Comparison of ENCODE assay signal across 1 cellular context in genomic region chr10:28732091-28732490, GRCh38.
TF ChIP-seq lines count a peak whose summit lies in the region.

No MANE protein-coding gene starts in this region.

TF ChIP-seq in K562, 482 proteins besides CTCF, POLR2A, EP300 and RAD21 (continued from another document):
- TF ChIP-seq MGA (IDR thresholded peaks at IDR 0.05) (no peak), SIX5 (IDR thresholded peaks at IDR 0.05; ENCODE audit: borderline replicate concordance in 1 of 2, insufficient read depth in 1 of 2, low read depth in 1 of 2, low read length in 2 of 2) (no peak), TFAM (CRISPR knock-in tag; conservative IDR thresholded peaks at IDR 0.05) (no peak), ATF2 (CRISPR knock-in tag; IDR thresholded peaks at IDR 0.05) (no peak), HSF4 (CRISPR knock-in tag; IDR thresholded peaks at IDR 0.05; ENCODE audit: borderline replicate concordance) (no peak), HDAC1 (IDR thresholded peaks at IDR 0.05) (peak in 1 of 2 experiments; percentile 15; a peak in 1 of 4 replicates), TCF15 (CRISPR knock-in tag; IDR thresholded peaks at IDR 0.05) (no peak), MCM5 (IDR thresholded peaks at IDR 0.05; ENCODE audit: low read depth) (no peak), KDM2B (CRISPR knock-in tag; IDR thresholded peaks at IDR 0.05) (no peak), ZNF165 (CRISPR knock-in tag; IDR thresholded peaks at IDR 0.05; ENCODE audit: borderline replicate concordance) (no peak), HDAC2 (IDR thresholded peaks at IDR 0.05) (no peak), MTF1 (CRISPR knock-in tag; IDR thresholded peaks at IDR 0.05; ENCODE audit: borderline replicate concordance) (no peak), CBX1 (IDR thresholded peaks at IDR 0.05; ENCODE audit: low read depth) (no peak), SAP30 (IDR thresholded peaks at IDR 0.05; ENCODE audit: borderline replicate concordance, insufficient read depth, low read depth, low read length, poor library complexity, severe bottlenecking) (no peak), PPARD (CRISPR knock-in tag; IDR thresholded peaks at IDR 0.05) (no peak), ATF3 (IDR thresholded peaks at IDR 0.05) (no peak), ATF3 (CRISPR knock-in tag; conservative IDR thresholded peaks at IDR 0.05) (no peak), ZNF41 (CRISPR knock-in tag; conservative IDR thresholded peaks at IDR 0.05) (no peak), GATAD2B (IDR thresholded peaks at IDR 0.05; ENCODE audit: borderline replicate concordance) (no peak), MAFK (IDR thresholded peaks at IDR 0.05; ENCODE audit: low read length) (no peak), CTBP1 (IDR thresholded peaks at IDR 0.05; ENCODE audit: borderline replicate concordance) (0 out of 2 replicates have a peak, but pooled peaks have one; percentile 12), L3MBTL2 (IDR thresholded peaks at IDR 0.05) (no peak), ARNT (IDR thresholded peaks at IDR 0.05) (no peak), HOMEZ (CRISPR knock-in tag; IDR thresholded peaks at IDR 0.05) (no peak), ZNF696 (CRISPR knock-in tag; conservative IDR thresholded peaks at IDR 0.05) (no peak), ZSCAN29 (IDR thresholded peaks at IDR 0.05) (no peak), CREB5 (CRISPR knock-in tag; IDR thresholded peaks at IDR 0.05) (no peak), GTF2B (IDR thresholded peaks at IDR 0.05; ENCODE audit: extremely low read depth, insufficient read length) (no peak), ZNF23 (CRISPR knock-in tag; IDR thresholded peaks at IDR 0.05) (no peak), ZNF24 (IDR thresholded peaks at IDR 0.05) (0 out of 2 replicates have a peak, but pooled peaks have one; percentile 1), SMAD4 (CRISPR knock-in tag; conservative IDR thresholded peaks at IDR 0.05) (0 out of 2 replicates have a peak, but pooled peaks have one; percentile 36), RB1 (IDR thresholded peaks at IDR 0.05; ENCODE audit: low read depth) (no peak), MED1 (CRISPR knock-in tag; IDR thresholded peaks at IDR 0.05; ENCODE audit: borderline replicate concordance) (no peak), CBFA2T3 (IDR thresholded peaks at IDR 0.05) (peak; percentile 21; the same call in 1 of the 2 replicates), ZNF695 (CRISPR knock-in tag; IDR thresholded peaks at IDR 0.05) (no peak), POLR2G (IDR thresholded peaks at IDR 0.05; ENCODE audit: low read depth, low read length) (no peak), JUND (IDR thresholded peaks at IDR 0.05; ENCODE audit: borderline replicate concordance, low read depth, low read length) (no peak), JUND (tag; IDR thresholded peaks at IDR 0.05; ENCODE audit: borderline replicate concordance, low read depth, low read length) (no peak), NBN (IDR thresholded peaks at IDR 0.05; ENCODE audit: low read depth) (no peak), GATA2 (CRISPR knock-in tag; IDR thresholded peaks at IDR 0.05) (no peak), ARID1B (IDR thresholded peaks at IDR 0.05) (0 out of 2 replicates have a peak, but pooled peaks have one; percentile 20), WHSC1 (IDR thresholded peaks at IDR 0.05; ENCODE audit: low read length) (no peak), PTTG1 (tag; IDR thresholded peaks at IDR 0.05; ENCODE audit: low read depth) (no peak), RBFOX2 (IDR thresholded peaks at IDR 0.05; ENCODE audit: low read depth, low read length) (no peak), USF1 (CRISPR knock-in tag; IDR thresholded peaks at IDR 0.05) (no peak), SMARCC2 (IDR thresholded peaks at IDR 0.05; ENCODE audit: low read depth) (no peak), MXI1 (IDR thresholded peaks at IDR 0.05; ENCODE audit: low read depth, low read length) (no peak), MAX (CRISPR knock-in tag; IDR thresholded peaks at IDR 0.05) (no peak), ZNF764 (CRISPR knock-in tag; IDR thresholded peaks at IDR 0.05; ENCODE audit: low read depth) (no peak), ZNF175 (CRISPR knock-in tag; IDR thresholded peaks at IDR 0.05; ENCODE audit: low read depth) (no peak), ELF2 (CRISPR knock-in tag; IDR thresholded peaks at IDR 0.05) (no peak), ZNF589 (CRISPR knock-in tag; IDR thresholded peaks at IDR 0.05; ENCODE audit: low read depth) (no peak), HNRNPL (IDR thresholded peaks at IDR 0.05; ENCODE audit: low read depth, low read length) (no peak)
